8 cellular contexts compared by ENCODE assay signal in the genomic region with DNA sequence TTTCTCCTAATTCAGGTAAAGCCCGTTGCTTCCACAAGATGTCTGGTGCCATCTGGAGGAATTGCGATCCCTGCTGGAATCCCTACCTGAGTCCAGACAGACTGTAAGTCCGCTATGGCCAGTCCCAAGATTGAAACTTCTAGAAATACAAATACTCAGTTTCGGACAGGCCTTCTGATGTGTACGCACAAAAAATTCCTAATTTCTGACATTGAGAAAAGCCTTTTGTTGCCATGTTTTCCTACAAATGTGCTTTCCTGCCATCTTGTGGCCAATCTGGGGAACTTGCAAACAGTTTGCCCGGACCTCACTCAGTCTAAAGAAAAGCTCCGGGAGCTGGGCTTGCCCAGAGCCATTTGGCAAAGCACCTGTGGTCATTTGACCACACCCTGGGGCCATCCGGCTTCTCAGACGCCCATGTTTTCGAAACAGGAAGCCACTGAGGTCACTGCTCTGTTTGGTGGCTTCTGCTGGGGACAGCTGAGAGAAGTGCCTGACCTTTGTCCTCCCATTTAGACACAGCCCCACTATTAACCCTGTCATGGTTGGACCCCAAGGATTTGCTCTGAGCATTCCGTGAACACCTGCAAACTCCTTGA.
DNase-seq lines count a peak whose midpoint lies in the region; FAIRE-seq and TF ChIP-seq lines count a peak whose summit lies in the region.

No MANE protein-coding gene starts in this region.

- peak overlapping the region; percentile 40 for H2AFZ ChIP-seq in astrocyte (ENCODE audit: low read depth, low read length)

- H3K4me1 ChIP-seq in astrocyte (ENCODE audit: insufficient read depth, low read length) (peaks cover 18% of the 10 kb centered on the region), right atrium auricular region (peaks cover 0 to 9% of the 10 kb centered on the region in 2 donors)

- no peaks in the 10 kb centered on the region for H3K27me3 ChIP-seq in astrocyte (ENCODE audit: insufficient read depth, low read length)
- no peaks in the 10 kb centered on the region for H3K27me3 ChIP-seq in right atrium auricular region

- FAIRE-seq in astrocyte (lab: Jason Lieb, UNC): peak; percentile 80

- H3K27ac Mint-ChIP-seq in astrocyte (ENCODE audit: unreplicated experiment): no peak overlapping the region

- DNase-seq in GDM1 (lab: John Stamatoyannopoulos, UW) (peak; percentile 62), HCEC 1CT (peak; percentile 63), NAMALWA (ENCODE audit: low spot score) (peak; percentile 86), SW 1271 (lab: John Stamatoyannopoulos, UW) (peak; percentile 64 to 80), astrocyte (ENCODE audit: low read depth) (peak; percentile 39), right atrium auricular region (ENCODE audit: low spot score) (peak; percentile 85), putamen (ENCODE audit: low spot score) (peak; percentile 39), cortex of kidney (lab: John Stamatoyannopoulos, UW) (no peak)

- TF ChIP-seq CTCF in astrocyte (IDR thresholded peaks at IDR 0.05; ENCODE audit: insufficient read depth, low read depth, low read length) (peak; percentile 95), right atrium auricular region (IDR thresholded peaks at IDR 0.05) (peak; percentile 81 to 95)

- H3K4me1 Mint-ChIP-seq in astrocyte (ENCODE audit: low read depth, unreplicated experiment): peaks cover 4% of the 10 kb centered on the region

- peaks cover 27% of the 10 kb centered on the region for H3K27me3 Mint-ChIP-seq in astrocyte (ENCODE audit: low read depth, unreplicated experiment)

- H3K27ac ChIP-seq in astrocyte (ENCODE audit: low read depth, low read length): no peak overlapping the region
- H3K27ac ChIP-seq in right atrium auricular region: no peak overlapping the region

- peaks cover 4% of the 10 kb centered on the region for H3K36me3 Mint-ChIP-seq in astrocyte (ENCODE audit: low read depth, unreplicated experiment)

- H3K36me3 ChIP-seq in astrocyte (ENCODE audit: insufficient read depth, low read length): no peaks in the 10 kb centered on the region
- H3K36me3 ChIP-seq in right atrium auricular region: no peaks in the 10 kb centered on the region

- peaks cover 4% of the 10 kb centered on the region for H3K9me3 Mint-ChIP-seq in astrocyte (ENCODE audit: unreplicated experiment)

- no peaks in the 10 kb centered on the region for H3K79me2 ChIP-seq in astrocyte (ENCODE audit: insufficient read depth, low read length)

- peak overlapping the region; percentile 38 for H3K9ac ChIP-seq in astrocyte (ENCODE audit: low read length)

- no peak overlapping the region for H3K4me3 Mint-ChIP-seq in astrocyte (ENCODE audit: unreplicated experiment)

- peak overlapping the region; percentile 37 for H3K4me2 ChIP-seq in astrocyte (ENCODE audit: low read length)

- H3K9me3 ChIP-seq in astrocyte (ENCODE audit: insufficient read depth, low read depth, low read length): no peaks in the 10 kb centered on the region
- no peaks in the 10 kb centered on the region for H3K9me3 ChIP-seq in right atrium auricular region

- H4K20me1 ChIP-seq in astrocyte (ENCODE audit: insufficient read depth, low read length): no peaks in the 10 kb centered on the region

- H3K4me3 ChIP-seq in astrocyte (ENCODE audit: insufficient read depth, low read depth, low read length) (no peak overlapping the region), right atrium auricular region (no peak overlapping the region)
